In genomic region chr2:54850171-54851122, GRCh38 we compare ENCODE assay signal across 1 cellular context.
TF ChIP-seq lines count a peak whose summit lies in the region.

No MANE protein-coding gene starts in this region.

TF ChIP-seq in K562, 482 proteins besides CTCF, POLR2A, EP300 and RAD21 (continued from another document):
- TF ChIP-seq E4F1 (CRISPR knock-in tag; IDR thresholded peaks at IDR 0.05; ENCODE audit: borderline replicate concordance): no peak
- TF ChIP-seq FOXJ2 (tag; IDR thresholded peaks at IDR 0.05): no peak
- no peak for TF ChIP-seq KDM4B (IDR thresholded peaks at IDR 0.05; ENCODE audit: borderline replicate concordance in 2 of 2, low read depth in 1 of 2)
- TF ChIP-seq DEAF1 (CRISPR knock-in tag; IDR thresholded peaks at IDR 0.05): no peak
- TF ChIP-seq ZNF431 (CRISPR knock-in tag; IDR thresholded peaks at IDR 0.05): no peak
- TF ChIP-seq FUS (optimal IDR thresholded peaks at IDR 0.05; ENCODE audit: low read depth, low read length): no peak
- no peak for TF ChIP-seq KAT2B (IDR thresholded peaks at IDR 0.05; ENCODE audit: low read depth, low read length)
- no peak for TF ChIP-seq RB1 (IDR thresholded peaks at IDR 0.05; ENCODE audit: low read depth)
- no peak for TF ChIP-seq ZNF253 (CRISPR knock-in tag; conservative IDR thresholded peaks at IDR 0.05)
- TF ChIP-seq ZNF121 (CRISPR knock-in tag; conservative IDR thresholded peaks at IDR 0.05): no peak
- TF ChIP-seq MAFG (tag; conservative IDR thresholded peaks at IDR 0.05): peak; percentile 68; the same call in 1 of the 2 replicates
- peak; percentile 53; the same call in 1 of the 2 replicates for TF ChIP-seq MAFK (IDR thresholded peaks at IDR 0.05; ENCODE audit: low read length)
- no peak for TF ChIP-seq TEAD4 (IDR thresholded peaks at IDR 0.05; ENCODE audit: low read length)
- TF ChIP-seq TEAD4 (CRISPR knock-in tag; IDR thresholded peaks at IDR 0.05; ENCODE audit: borderline replicate concordance): no peak
- TF ChIP-seq CCAR2 (IDR thresholded peaks at IDR 0.05; ENCODE audit: low read depth, low read length): no peak
- no peak for TF ChIP-seq NR2C2 (CRISPR knock-in tag; IDR thresholded peaks at IDR 0.05)
- TF ChIP-seq NR2C2 (tag; IDR thresholded peaks at IDR 0.05): no peak
- no peak for TF ChIP-seq ZNF133 (CRISPR knock-in tag; IDR thresholded peaks at IDR 0.05)
- no peak for TF ChIP-seq ZKSCAN8 (CRISPR knock-in tag; IDR thresholded peaks at IDR 0.05)
- TF ChIP-seq TGIF2 (CRISPR knock-in tag; IDR thresholded peaks at IDR 0.05): no peak
- no peak for TF ChIP-seq ZMIZ1 (IDR thresholded peaks at IDR 0.05; ENCODE audit: low read depth in 2 of 2, low read length in 2 of 2)
- no peak for TF ChIP-seq CBFA2T3 (IDR thresholded peaks at IDR 0.05)
- TF ChIP-seq PRDM10 (IDR thresholded peaks at IDR 0.05; ENCODE audit: partially characterized antibody): no peak
- no peak for TF ChIP-seq SLC30A9 (CRISPR knock-in tag; IDR thresholded peaks at IDR 0.05)
- no peak for TF ChIP-seq TCF7L2 (IDR thresholded peaks at IDR 0.05; ENCODE audit: low read depth, low read length)
- TF ChIP-seq FOS (IDR thresholded peaks at IDR 0.05; ENCODE audit: extremely low read depth, insufficient read length): no peak
- TF ChIP-seq MCM7 (IDR thresholded peaks at IDR 0.05): no peak
- no peak for TF ChIP-seq GTF3C2 (IDR thresholded peaks at IDR 0.05; ENCODE audit: borderline replicate concordance, extremely low read depth, insufficient read length)
- TF ChIP-seq E2F4 (CRISPR knock-in tag; IDR thresholded peaks at IDR 0.05; ENCODE audit: low read depth): no peak
- peak; percentile 51; the same call in 1 of the 2 replicates for TF ChIP-seq MAFF (IDR thresholded peaks at IDR 0.05; ENCODE audit: low read length)
